Comparison of ENCODE assay signal across 17 cellular contexts in genomic region chr11:67367836-67368227, GRCh38. TPM values are rescaled to one million over a fixed set of nuclear protein-coding genes. Genes with fewer than 3 reads are reported as not detected.
A peak's percentile ranks its signal among the peaks of the same experiment; 100 is the strongest.
DNase-seq lines count a peak whose midpoint lies in the region; ATAC-seq and TF ChIP-seq lines count a peak whose summit lies in the region.
"Had no signal": no experiment of that assay in that cellular context is flagged by ENCODE, and none has a peak within 500 bp of the region (broad histone marks: within the 10 kb centered on the region; RNA-seq: fewer than 3 reads in every experiment).

No MANE protein-coding gene starts in this region.

- H3K4me1 Mint-ChIP-seq in CD4-positive, alpha-beta memory T cell: peaks cover 62 to 84% (median 75%) of the 10 kb centered on the region in 4 donors
- peaks cover 70 to 83% (median 74%) of the 10 kb centered on the region in 3 donors for H3K4me1 Mint-ChIP-seq in T-cell
- peaks cover 72% of the 10 kb centered on the region for H3K4me1 Mint-ChIP-seq in memory B cell

- no peaks in the 10 kb centered on the region for H3K9me3 Mint-ChIP-seq in CD4-positive, alpha-beta memory T cell
- H3K9me3 Mint-ChIP-seq in T-cell (no peaks in the 10 kb centered on the region), memory B cell (no peaks in the 10 kb centered on the region)
- H3K9me3 Mint-ChIP-seq: activated T-helper 1 cell treated with anti-CD3 and anti-CD28 coated beads, Interleukin-12 subunit alpha, Interleukin-12 subunit beta, Interleukin-2, Interleukin-4 antibody, amounts not matched to agents 30 ng/mL and 10 ng/mL and 1 ng/mL, durations not matched to agents 14 hours and 24 hours and 36 hours; H9 had no signal

- POLR2A ChIA-PET in CD4-positive, alpha-beta memory T cell (lab: Charles Lee; ENCODE audit: partially characterized antibody): interaction anchor here (1.2 kb wide), 1 partner anchor 15 kb away, joined by 4 read pairs; no protein-coding TSS in a partner anchor
- POLR2A ChIA-PET in T-cell (lab: Charles Lee): no interaction called here

- CTCF ChIA-PET in CD4-positive, alpha-beta memory T cell (lab: Charles Lee; ENCODE audit: partially characterized antibody): interaction anchor here (0.7 to 1.1 kb wide), 2 partner anchors 17 to 22 kb away, joined by 3 to 4 read pairs; no protein-coding TSS in a partner anchor
- CTCF ChIA-PET in T-cell (lab: Charles Lee): interaction anchor here in 1 of 2 donors (0.8 to 1.8 kb wide), 2 partner anchors 15 to 16 kb away, joined by 3 to 5 read pairs; no protein-coding TSS in a partner anchor

- H3K9me3 ChIP-seq in CD4-positive, alpha-beta memory T cell (ENCODE audit: control insufficient read depth in 1 of 2, low read length in 2 of 2): no peaks in the 10 kb centered on the region
- H3K9me3 ChIP-seq in stomach (no peaks in the 10 kb centered on the region), tibial artery (no peaks in the 10 kb centered on the region)
- H3K9me3 ChIP-seq: psoas muscle, SK-N-SH, testis had no signal

- no peak overlapping the region for H3K4me3 ChIP-seq in CD4-positive, alpha-beta memory T cell (ENCODE audit: low read length in 2 of 2)
- H3K4me3 ChIP-seq in stomach: no peak overlapping the region
- H3K4me3 ChIP-seq in tibial artery: no peak overlapping the region
- H3K4me3 ChIP-seq: psoas muscle, testis had no signal

- ATAC-seq in T-cell (replicated peaks in 1 of 4) (no peak), memory B cell (ENCODE audit: low read depth) (no peak), GM19023 (IDR thresholded peaks at IDR 0.05; ENCODE audit: unreplicated experiment) (no peak), GM21737 (IDR thresholded peaks at IDR 0.05; ENCODE audit: unreplicated experiment) (no peak)
- ATAC-seq: activated CD8-positive, alpha-beta T cell treated with anti-CD3 and anti-CD28 coated beads, Interleukin-2, amount 10 ng/mL, durations not matched to agents 7 days and 5 days had no signal

- H3K36me3 Mint-ChIP-seq in CD4-positive, alpha-beta memory T cell: peaks cover 10 to 11% of the 10 kb centered on the region in 2 donors
- H3K36me3 Mint-ChIP-seq in T-cell (peaks cover 5% of the 10 kb centered on the region), memory B cell (peaks cover 28% of the 10 kb centered on the region)

- TF ChIP-seq CTCF in stomach (IDR thresholded peaks at IDR 0.05): no peak
- no peak for TF ChIP-seq CTCF in tibial artery (IDR thresholded peaks at IDR 0.05)

- H3K27me3 ChIP-seq in CD4-positive, alpha-beta memory T cell (ENCODE audit: insufficient read depth, low read length): no peaks in the 10 kb centered on the region
- H3K27me3 ChIP-seq in stomach: no peaks in the 10 kb centered on the region
- no peaks in the 10 kb centered on the region for H3K27me3 ChIP-seq in tibial artery
- H3K27me3 ChIP-seq: testis had no signal

- H3K36me3 ChIP-seq in CD4-positive, alpha-beta memory T cell (ENCODE audit: insufficient read depth, low read length): no peaks in the 10 kb centered on the region
- H3K36me3 ChIP-seq in stomach (peaks cover 3 to 27% (median 14%) of the 10 kb centered on the region in 4 donors), tibial artery (peaks cover 0 to 15% (median 12%) of the 10 kb centered on the region in 3 donors)

- peaks cover 72% of the 10 kb centered on the region for H3K4me1 ChIP-seq in CD4-positive, alpha-beta memory T cell (ENCODE audit: insufficient read depth, low read length)
- H3K4me1 ChIP-seq in stomach (peaks cover 45 to 82% (median 62%) of the 10 kb centered on the region in 4 donors), tibial artery (peaks cover 0 to 40% (median 37%) of the 10 kb centered on the region in 4 donors)

- no peak for TF ChIP-seq EP300 in stomach (IDR thresholded peaks at IDR 0.05)

- 67 to 76% (median 71%) methylated on average over 6 of the region's 6 CpGs for WGBS in stomach, 5 donors

- DNase-seq in CD4-positive, alpha-beta memory T cell: no peak
- DNase-seq in T-cell: no peak
- no peak for DNase-seq in memory B cell (ENCODE audit: low spot score in 2 of 2)
- no peak for DNase-seq in stomach
- no peak for DNase-seq in T-helper 2 cell
- DNase-seq in tibial artery: no peak
- DNase-seq: activated CD8-positive, alpha-beta T cell treated with anti-CD3 and anti-CD28 coated beads, Interleukin-2, amount 10 ng/mL, durations not matched to agents 7 days and 5 days; cerebellar nuclear complex; H9; Kasumi-1; psoas muscle; SK-N-SH; testis had no signal

- intact Hi-C loops in CD4-positive, alpha-beta memory T cell (cut with micrococcal nuclease): no loop called here
- intact Hi-C loops in stomach (cut with DNase I; ENCODE audit: low total_unique reads): no loop called here
- intact Hi-C loops in tibial artery (cut with DNase I; ENCODE audit: low total_unique reads): no loop called here

- H3K4me3 Mint-ChIP-seq in CD4-positive, alpha-beta memory T cell: peak overlapping the region in 4 of 8 donors; percentile 7 to 55 (median 40)
- H3K4me3 Mint-ChIP-seq in T-cell: no peak overlapping the region
- H3K4me3 Mint-ChIP-seq in memory B cell: peak overlapping the region; percentile 42
- H3K4me3 Mint-ChIP-seq: activated CD8-positive, alpha-beta T cell treated with anti-CD3 and anti-CD28 coated beads, Interleukin-2, amount 10 ng/mL, durations not matched to agents 7 days and 5 days; activated T-helper 1 cell treated with anti-CD3 and anti-CD28 coated beads, Interleukin-12 subunit alpha, Interleukin-12 subunit beta, Interleukin-2, Interleukin-4 antibody, amounts not matched to agents 30 ng/mL and 10 ng/mL and 1 ng/mL, durations not matched to agents 14 hours and 24 hours and 36 hours; H9 had no signal

- peaks cover 0 to 2% of the 10 kb centered on the region in 2 donors for H3K27me3 Mint-ChIP-seq in CD4-positive, alpha-beta memory T cell
- H3K27me3 Mint-ChIP-seq in T-cell (peaks cover 3 to 12% of the 10 kb centered on the region in 2 donors), memory B cell (no peaks in the 10 kb centered on the region)

- H3K27ac ChIP-seq in CD4-positive, alpha-beta memory T cell (ENCODE audit: low read depth, low read length): no peak overlapping the region
- H3K27ac ChIP-seq in stomach: peak overlapping the region in 4 of 5 donors; percentile 20 to 99 (median 73)
- peak overlapping the region in 1 of 2 donors; percentile 52 for H3K27ac ChIP-seq in tibial artery
- H3K27ac ChIP-seq: psoas muscle, testis had no signal

- no peak for TF ChIP-seq POLR2A in stomach (IDR thresholded peaks at IDR 0.05)

- H3K27ac Mint-ChIP-seq in CD4-positive, alpha-beta memory T cell: peak overlapping the region in 6 of 7 donors; percentile 44 to 94 (median 68)
- H3K27ac Mint-ChIP-seq in T-cell: peak overlapping the region; percentile 48 to 76
- H3K27ac Mint-ChIP-seq in memory B cell: peak overlapping the region; percentile 9
- H3K27ac Mint-ChIP-seq: activated T-helper 1 cell treated with anti-CD3 and anti-CD28 coated beads, Interleukin-12 subunit alpha, Interleukin-12 subunit beta, Interleukin-2, Interleukin-4 antibody, amounts not matched to agents 30 ng/mL and 10 ng/mL and 1 ng/mL, durations not matched to agents 14 hours and 24 hours and 36 hours had no signal

RNA-seq across cellular contexts. Expression of gene CLCF1, which starts 5.6 kb away (rescaled TPM):
- 1 to 10 TPM; 5.4 to 6.4 TPM for total RNA-seq in CD4-positive, alpha-beta memory T cell
- 1 to 10 TPM in 1 of 2 donors, under 1 TPM in 1; 0.45 to 4.4 TPM for polyA plus RNA-seq in CD4-positive, alpha-beta memory T cell
- 1 to 10 TPM; 2.2 to 8.5 (median 4.1) TPM for total RNA-seq in T-cell
- 10 to 100 TPM in 3 of 5 donors, 1 to 10 TPM in 1, not detected in 1; 2.6 to 69.2 (median 17.8) TPM for total RNA-seq in stomach
- polyA plus RNA-seq in stomach: 1 to 10 TPM; 2.7 to 5.4 (median 3.2) TPM

RNA-seq across cellular contexts. Expression of gene POLD4, which starts 14.5 kb away (rescaled TPM):
- total RNA-seq in CD4-positive, alpha-beta memory T cell: 10 to 100 TPM; 87.9 to 91.3 TPM
- 10 to 100 TPM; 93.6 to 96.2 TPM for polyA plus RNA-seq in CD4-positive, alpha-beta memory T cell
- total RNA-seq in T-cell (100 to 1,000 TPM in 2 of 5 donors, 10 to 100 TPM in 3; 55.1 to 107 (median 98.0) TPM), stomach (100 to 1,000 TPM in 1 of 5 donors, 10 to 100 TPM in 4; 13.8 to 117 (median 54.8) TPM)
- 100 to 1,000 TPM; 129 to 316 (median 153) TPM for polyA plus RNA-seq in stomach

RNA-seq across cellular contexts. Expression of gene RAD9A, which starts 24.0 kb away (rescaled TPM):
- 10 to 100 TPM; 51.8 to 55.9 TPM for total RNA-seq in CD4-positive, alpha-beta memory T cell
- 1 to 10 TPM; 6.7 to 8.3 TPM for polyA plus RNA-seq in CD4-positive, alpha-beta memory T cell
- total RNA-seq in T-cell (10 to 100 TPM; 34.9 to 63.8 (median 56.2) TPM), stomach (10 to 100 TPM in 4 of 5 donors, 1 to 10 TPM in 1; 7.0 to 88.9 (median 29.5) TPM)
- 10 to 100 TPM; 11.8 to 30.3 (median 17.0) TPM for polyA plus RNA-seq in stomach

RNA-seq across cellular contexts. Expression of gene PPP1CA, which starts 33.8 kb away (rescaled TPM):
- total RNA-seq in CD4-positive, alpha-beta memory T cell: 100 to 1,000 TPM; 159 to 161 TPM
- 100 to 1,000 TPM; 474 to 774 TPM for polyA plus RNA-seq in CD4-positive, alpha-beta memory T cell
- 100 to 1,000 TPM; 118 to 198 (median 186) TPM for total RNA-seq in T-cell
- total RNA-seq in stomach: 100 to 1,000 TPM in 2 of 5 donors, 10 to 100 TPM in 3; 28.6 to 229 (median 97.9) TPM
- 100 to 1,000 TPM; 109 to 203 (median 153) TPM for polyA plus RNA-seq in stomach

RNA-seq across cellular contexts. Expression of gene TBC1D10C, which starts 36.1 kb away (rescaled TPM):
- 100 to 1,000 TPM; 371 to 382 TPM for total RNA-seq in CD4-positive, alpha-beta memory T cell
- 100 to 1,000 TPM; 316 to 331 TPM for polyA plus RNA-seq in CD4-positive, alpha-beta memory T cell
- total RNA-seq in T-cell: 100 to 1,000 TPM; 288 to 449 (median 436) TPM
- total RNA-seq in stomach: 10 to 100 TPM in 1 of 5 donors, 1 to 10 TPM in 3, under 1 TPM in 1; 0.29 to 12.0 (median 3.5) TPM
- polyA plus RNA-seq in stomach: 1 to 10 TPM; 2.8 to 6.1 (median 5.5) TPM
- total RNA-seq: Daoy had no signal

Comparison
In these comparisons a context has a peak if more than half of its experiments do, and no peak if none do; other contexts are left out.
1. H3K27ac Mint-ChIP-seq: peak in every context shown above with its lines; median percentile 68 in CD4-positive, alpha-beta memory T cell; 62 in T-cell; 9 in memory B cell.